ENCODE assay signal across 21 cellular contexts in genomic region chr1:171762143-171762563, GRCh38.
"Had no signal": no experiment of that assay in that cellular context is flagged by ENCODE, and none has a peak within 500 bp of the region (broad histone marks: within the 10 kb centered on the region; RNA-seq: fewer than 3 reads in every experiment).

No MANE protein-coding gene starts in this region.

- ATAC-seq: effector memory CD8-positive, alpha-beta T cell; foreskin keratinocyte; gastroesophageal sphincter; heart left ventricle; left cardiac atrium; left lung; left ventricle myocardium superior; naive thymus-derived CD4-positive, alpha-beta T cell had no signal

- H3K4me3 ChIP-seq: colonic mucosa, esophagus muscularis mucosa, gastroesophageal sphincter, heart left ventricle, hepatocyte, left lung, lung had no signal

- H3K79me2 ChIP-seq: hepatocyte had no signal

- DNase-seq: colonic mucosa; cortex of kidney; effector CD8-positive, alpha-beta T cell; effector memory CD8-positive, alpha-beta T cell; endodermal cell; foreskin keratinocyte; heart left ventricle; hypothalamus; immature natural killer cell; left cardiac atrium; left lung; left ventricle myocardium superior; mammary epithelial cell; mesendoderm; midbrain; naive thymus-derived CD4-positive, alpha-beta T cell had no signal

- H3K4me2 ChIP-seq: hepatocyte had no signal

- H3K27ac ChIP-seq: colonic mucosa, epithelial cell of prostate, esophagus muscularis mucosa, foreskin keratinocyte, gastroesophageal sphincter, heart left ventricle, hepatocyte, left lung had no signal

- H3K4me1 ChIP-seq: colonic mucosa, esophagus muscularis mucosa had no signal

- H3K9me3 ChIP-seq: colonic mucosa, esophagus muscularis mucosa, gastroesophageal sphincter, heart left ventricle, left lung had no signal

- H2AFZ ChIP-seq: hepatocyte had no signal

- H3K36me3 ChIP-seq: colonic mucosa, esophagus muscularis mucosa, gastroesophageal sphincter, heart left ventricle, left lung had no signal

- H3K27me3 ChIP-seq: colonic mucosa, esophagus muscularis mucosa, foreskin keratinocyte, gastroesophageal sphincter, heart left ventricle, hepatocyte, left lung had no signal
